ENCODE assay signal across 9 cellular contexts in genomic region chr17:31524926-31525800, GRCh38.
DNase-seq lines count a peak whose midpoint lies in the region; ATAC-seq and TF ChIP-seq lines count a peak whose summit lies in the region.
"Had no signal": no experiment of that assay in that cellular context is flagged by ENCODE, and none has a peak within 500 bp of the region (broad histone marks: within the 10 kb centered on the region; RNA-seq: fewer than 3 reads in every experiment).

No MANE protein-coding gene starts in this region.

- DNase-seq in CD8-positive, alpha-beta T cell = peak; percentile 75 to 95 (median 82)
- peak; percentile 78 for DNase-seq in HFF-Myc (ENCODE audit: extremely low read depth, low read depth)
- peak; percentile 63 for DNase-seq in activated CD8-positive, alpha-beta memory T cell treated with anti-CD3 and anti-CD28 coated beads, Interleukin-2, amount 50 U/mL, for 1 hour (ENCODE audit: extremely low read depth)
- DNase-seq in endothelial cell (ENCODE audit: low spot score) = peak; percentile 97
- DNase-seq in mucosa of descending colon = peak; percentile 87 to 97 (median 91)
- peak; percentile 79 to 91 for DNase-seq in stimulated activated CD8-positive, alpha-beta memory T cell treated with anti-CD3 and anti-CD28 coated beads, Interleukin-4, amount 100 ng/mL, for 1 hour (ENCODE audit: low read depth in 2 of 2, low spot score in 1 of 2)

- no peaks in the 10 kb centered on the region for H3K27me3 Mint-ChIP-seq in CD8-positive, alpha-beta T cell (ENCODE audit: low read depth)
- H3K27me3 Mint-ChIP-seq in endothelial cell (ENCODE audit: unreplicated experiment) = peaks cover 2% of the 10 kb centered on the region

- intact Hi-C loops in CD8-positive, alpha-beta T cell (cut with DNase I, micrococcal nuclease) = loop anchor here (1.0 to 5.0 kb wide), 7 partner anchors 16 to 513 kb away; no protein-coding TSS in a partner anchor
- intact Hi-C loops in mucosa of descending colon (cut with DNase I, micrococcal nuclease) = loop anchor here (5.0 kb wide), 1 partner anchor 88 kb away; no protein-coding TSS in a partner anchor

- peaks cover 65% of the 10 kb centered on the region for H3K36me3 ChIP-seq in CD8-positive, alpha-beta T cell (ENCODE audit: insufficient read depth, low read length)
- peaks cover 23% of the 10 kb centered on the region for H3K36me3 ChIP-seq in OCI-LY1 (ENCODE audit: insufficient read depth, low read length)
- no peaks in the 10 kb centered on the region for H3K36me3 ChIP-seq in mucosa of descending colon (ENCODE audit: low read depth)

- POLR2A ChIA-PET in CD8-positive, alpha-beta T cell (lab: Charles Lee) = interaction anchor here (0.9 to 2.6 kb wide), 2 partner anchors 37 to 87 kb away, joined by 3 to 10 read pairs; no protein-coding TSS in a partner anchor

- no peak overlapping the region for H3K27ac Mint-ChIP-seq in CD8-positive, alpha-beta T cell
- H3K27ac Mint-ChIP-seq in endothelial cell (ENCODE audit: unreplicated experiment) = no peak overlapping the region
- H3K27ac Mint-ChIP-seq: T-helper 1 cell treated with Interleukin-12 subunit alpha and Interleukin-12 subunit beta and Interleukin-4 antibody, amounts not matched to agents 30 μg/mL and 1 μg/mL, for 36 hours had no signal

- no peaks in the 10 kb centered on the region for H3K9me3 ChIP-seq in CD8-positive, alpha-beta T cell (ENCODE audit: low read length)
- H3K9me3 ChIP-seq in OCI-LY1 (ENCODE audit: low read length) (peaks cover 8% of the 10 kb centered on the region), mucosa of descending colon (peaks cover 3% of the 10 kb centered on the region)

- H3K27me3 ChIP-seq in CD8-positive, alpha-beta T cell (ENCODE audit: insufficient read depth, low read length) = no peaks in the 10 kb centered on the region
- no peaks in the 10 kb centered on the region for H3K27me3 ChIP-seq in OCI-LY1 (ENCODE audit: insufficient read depth, low read length)

- no peak overlapping the region for H3K27ac ChIP-seq in CD8-positive, alpha-beta T cell (ENCODE audit: low read depth, low read length)
- H3K27ac ChIP-seq in OCI-LY1 (ENCODE audit: low read depth, low read length, poor library complexity, severe bottlenecking) = peak overlapping the region; percentile 61

- H4K20me1 ChIP-seq in OCI-LY1 (ENCODE audit: insufficient read depth, low read length) = no peaks in the 10 kb centered on the region

- H3K79me2 ChIP-seq in OCI-LY1 (ENCODE audit: insufficient read depth, low read length) = no peaks in the 10 kb centered on the region

- peaks cover 1% of the 10 kb centered on the region for H3K4me1 Mint-ChIP-seq in CD8-positive, alpha-beta T cell (ENCODE audit: low read depth)
- H3K4me1 Mint-ChIP-seq in endothelial cell (ENCODE audit: unreplicated experiment) = no peaks in the 10 kb centered on the region

- H2AFZ ChIP-seq in OCI-LY1 (ENCODE audit: low read length) = no peak overlapping the region

- peak; percentile 80 for ATAC-seq in CD8-positive, alpha-beta T cell
- ATAC-seq in mucosa of descending colon = peak; percentile 93
- no peak for ATAC-seq in HG02870 (IDR thresholded peaks at IDR 0.05; ENCODE audit: unreplicated experiment)

- TF ChIP-seq CTCF in CD8-positive, alpha-beta T cell (IDR thresholded peaks at IDR 0.05) = peak; percentile 90
- peak; percentile 96 for TF ChIP-seq CTCF in HFF-Myc (IDR thresholded peaks at IDR 0.05; ENCODE audit: low read depth, low read length, missing control alignments)
- TF ChIP-seq CTCF in OCI-LY1 (IDR thresholded peaks at IDR 0.05; ENCODE audit: low read length) = peak; percentile 81
- TF ChIP-seq CTCF in endothelial cell (IDR thresholded peaks at IDR 0.05; ENCODE audit: unreplicated experiment) = peak; percentile 89
- TF ChIP-seq CTCF in mucosa of descending colon (IDR thresholded peaks at IDR 0.05) = peak; percentile 59

- CTCF ChIA-PET in CD8-positive, alpha-beta T cell (lab: Charles Lee) = interaction anchor here (0.7 to 17.6 kb wide), 33 partner anchors 9 to 1103 kb away, joined by 3 to 265 read pairs (median 4); partner anchors contain the start of gene RAB11FIP4

- H3K9me2 ChIP-seq in OCI-LY1 (ENCODE audit: low read depth, low read length) = no peaks in the 10 kb centered on the region

- no peaks in the 10 kb centered on the region for H3K4me1 ChIP-seq in CD8-positive, alpha-beta T cell (ENCODE audit: insufficient read depth, low read length)
- peaks cover 11% of the 10 kb centered on the region for H3K4me1 ChIP-seq in OCI-LY1 (ENCODE audit: insufficient read depth, low read length, severe bottlenecking)
- H3K4me1 ChIP-seq in mucosa of descending colon (ENCODE audit: low read depth) = no peaks in the 10 kb centered on the region

- H3K4me3 ChIP-seq in CD8-positive, alpha-beta T cell (ENCODE audit: low read depth, low read length) = no peak overlapping the region
- H3K4me3 ChIP-seq in HFF-Myc (replicated peaks; ENCODE audit: low read depth, low read length) (no peak overlapping the region), OCI-LY1 (ENCODE audit: low read depth, low read length, poor library complexity, severe bottlenecking) (peak overlapping the region; percentile 51), mucosa of descending colon (no peak overlapping the region)

- peaks cover 85% of the 10 kb centered on the region for H3K36me3 Mint-ChIP-seq in CD8-positive, alpha-beta T cell
- H3K36me3 Mint-ChIP-seq in endothelial cell (ENCODE audit: low read depth, unreplicated experiment) = no peaks in the 10 kb centered on the region

- peak overlapping the region; percentile 41; the same call in 1 of the 2 replicates for H3K9ac ChIP-seq in OCI-LY1 (ENCODE audit: low read length)

- peak overlapping the region; percentile 72 for H3K4me2 ChIP-seq in OCI-LY1 (ENCODE audit: low read length)

- no peak overlapping the region for H3K4me3 Mint-ChIP-seq in CD8-positive, alpha-beta T cell
- H3K4me3 Mint-ChIP-seq in endothelial cell (ENCODE audit: unreplicated experiment) = no peak overlapping the region
- H3K4me3 Mint-ChIP-seq: T-helper 1 cell treated with Interleukin-12 subunit alpha and Interleukin-12 subunit beta and Interleukin-4 antibody, amounts not matched to agents 30 μg/mL and 1 μg/mL, for 36 hours had no signal

- no peaks in the 10 kb centered on the region for H3K9me3 Mint-ChIP-seq in CD8-positive, alpha-beta T cell
- no peaks in the 10 kb centered on the region for H3K9me3 Mint-ChIP-seq in endothelial cell (ENCODE audit: unreplicated experiment)
- H3K9me3 Mint-ChIP-seq: T-helper 1 cell treated with Interleukin-12 subunit alpha and Interleukin-12 subunit beta and Interleukin-4 antibody, amounts not matched to agents 30 μg/mL and 1 μg/mL, for 36 hours had no signal

- no peaks in the 10 kb centered on the region for H3F3A ChIP-seq in OCI-LY1 (ENCODE audit: insufficient read depth, low read length)
